Comparison of ENCODE assay signal across 28 cellular contexts in genomic region chr7:77648742-77649338, GRCh38.
"Had no signal": no experiment of that assay in that cellular context is flagged by ENCODE, and none has a peak within 500 bp of the region (broad histone marks: within the 10 kb centered on the region; RNA-seq: fewer than 3 reads in every experiment).

No MANE protein-coding gene starts in this region.

- H3K9me3 ChIP-seq: colonic mucosa, gastrocnemius medialis, stomach, thyroid gland, upper lobe of right lung had no signal

- H3K27ac Mint-ChIP-seq: activated CD4-positive, alpha-beta memory T cell treated with anti-CD3 and anti-CD28 coated beads, Interleukin-2, amount 10 ng/mL, durations not matched to agents 7 days and 5 days; activated CD4-positive, alpha-beta T cell treated with anti-CD3 and anti-CD28 coated beads, Interleukin-2, amount 10 ng/mL, durations not matched to agents 7 days and 5 days; activated T-cell treated with anti-CD3 and anti-CD28 coated beads, Interleukin-2, amount 50 U/mL, for 24 hours; stimulated activated naive B cell treated with anti-CD40 and anti-IgM and Interleukin-4, amounts not matched to agents 10 μg/mL and 1 μg/mL and 100 μg/mL, for 72 hours; T-helper 1 cell treated with Interleukin-12 subunit alpha and Interleukin-12 subunit beta and Interleukin-4 antibody, amounts not matched to agents 30 μg/mL and 1 μg/mL, for 36 hours had no signal

- DNase-seq: activated CD4-positive, alpha-beta memory T cell treated with anti-CD3 and anti-CD28 coated beads, Interleukin-2, amount 10 ng/mL, durations not matched to agents 7 days and 5 days; activated CD4-positive, alpha-beta T cell treated with anti-CD3 and anti-CD28 coated beads, Interleukin-2, amount 10 ng/mL, durations not matched to agents 7 days and 5 days; activated CD4-positive, CD25-positive, alpha-beta regulatory T cell treated with anti-CD3 and anti-CD28 coated beads, Interleukin-2, amount 50 U/mL, for 72 hours; activated CD8-positive, alpha-beta memory T cell treated with anti-CD3 and anti-CD28 coated beads, Interleukin-2, amount 50 U/mL, for 48 hours; activated gamma-delta T cell; activated naive CD4-positive, alpha-beta T cell treated with anti-CD3 and anti-CD28 coated beads, Interleukin-2, amount 50 U/mL, for 16 hours; activated T-cell treated with anti-CD3 and anti-CD28 coated beads, Interleukin-2, amount 50 U/mL, for 24 hours; amniotic stem cell; central memory CD4-positive, alpha-beta T cell; colonic mucosa; effector CD8-positive, alpha-beta T cell; erythroblast; gastrocnemius medialis; glutamatergic neuron; islet precursor cell; left colon; midbrain; naive thymus-derived CD4-positive, alpha-beta T cell; right cardiac atrium; stimulated activated CD4-positive, alpha-beta T cell treated with anti-CD3 and anti-CD28 coated beads, Interleukin-4, amount 100 ng/mL, for 24 hours; stimulated activated CD8-positive, alpha-beta memory T cell treated with anti-CD3 and anti-CD28 coated beads, Interleukin-4, amount 100 ng/mL, for 48 hours; stimulated activated naive B cell treated with anti-CD40 and anti-IgM and Interleukin-4, amounts not matched to agents 10 μg/mL and 1 μg/mL and 100 μg/mL, for 72 hours; stomach; SW 1271; T1000; thyroid gland; upper lobe of right lung had no signal

- H3K27me3 ChIP-seq: colonic mucosa, gastrocnemius medialis, stomach, thyroid gland, upper lobe of right lung had no signal

- H3K4me3 Mint-ChIP-seq: activated CD4-positive, alpha-beta memory T cell treated with anti-CD3 and anti-CD28 coated beads, Interleukin-2, amount 10 ng/mL, durations not matched to agents 7 days and 5 days; activated CD4-positive, alpha-beta T cell treated with anti-CD3 and anti-CD28 coated beads, Interleukin-2, amount 10 ng/mL, durations not matched to agents 7 days and 5 days; activated T-cell treated with anti-CD3 and anti-CD28 coated beads, Interleukin-2, amount 50 U/mL, for 24 hours; naive thymus-derived CD4-positive, alpha-beta T cell; stimulated activated naive B cell treated with anti-CD40 and anti-IgM and Interleukin-4, amounts not matched to agents 10 μg/mL and 1 μg/mL and 100 μg/mL, for 72 hours; T-helper 1 cell treated with Interleukin-12 subunit alpha and Interleukin-12 subunit beta and Interleukin-4 antibody, amounts not matched to agents 30 μg/mL and 1 μg/mL, for 36 hours had no signal

- H3K4me1 Mint-ChIP-seq: activated CD4-positive, alpha-beta memory T cell treated with anti-CD3 and anti-CD28 coated beads, Interleukin-2, amount 10 ng/mL, durations not matched to agents 7 days and 5 days; activated CD4-positive, alpha-beta T cell treated with anti-CD3 and anti-CD28 coated beads, Interleukin-2, amount 10 ng/mL, durations not matched to agents 7 days and 5 days; stimulated activated naive B cell treated with anti-CD40 and anti-IgM and Interleukin-4, amounts not matched to agents 10 μg/mL and 1 μg/mL and 100 μg/mL, for 72 hours had no signal

- ATAC-seq: gastrocnemius medialis; left colon; naive thymus-derived CD4-positive, alpha-beta T cell; right cardiac atrium; stimulated activated naive B cell treated with anti-CD40 and anti-IgM and Interleukin-4, amounts not matched to agents 10 μg/mL and 1 μg/mL and 100 μg/mL, for 72 hours; upper lobe of right lung had no signal

- H3K36me3 ChIP-seq: colonic mucosa, thyroid gland had no signal

- H3K4me3 ChIP-seq: colonic mucosa, gastrocnemius medialis, stomach, thyroid gland, upper lobe of right lung had no signal

- H3K9me3 Mint-ChIP-seq: activated CD4-positive, alpha-beta memory T cell treated with anti-CD3 and anti-CD28 coated beads, Interleukin-2, amount 10 ng/mL, durations not matched to agents 7 days and 5 days; activated CD4-positive, alpha-beta T cell treated with anti-CD3 and anti-CD28 coated beads, Interleukin-2, amount 10 ng/mL, durations not matched to agents 7 days and 5 days; activated T-cell treated with anti-CD3 and anti-CD28 coated beads, Interleukin-2, amount 50 U/mL, for 24 hours; naive thymus-derived CD4-positive, alpha-beta T cell; stimulated activated naive B cell treated with anti-CD40 and anti-IgM and Interleukin-4, amounts not matched to agents 10 μg/mL and 1 μg/mL and 100 μg/mL, for 72 hours; T-helper 1 cell treated with Interleukin-12 subunit alpha and Interleukin-12 subunit beta and Interleukin-4 antibody, amounts not matched to agents 30 μg/mL and 1 μg/mL, for 36 hours had no signal

- H3K27ac ChIP-seq: colonic mucosa, gastrocnemius medialis, stomach, thyroid gland had no signal

- H3K4me1 ChIP-seq: colonic mucosa, gastrocnemius medialis had no signal

- H3K27me3 Mint-ChIP-seq: activated CD4-positive, alpha-beta memory T cell treated with anti-CD3 and anti-CD28 coated beads, Interleukin-2, amount 10 ng/mL, durations not matched to agents 7 days and 5 days; activated CD4-positive, alpha-beta T cell treated with anti-CD3 and anti-CD28 coated beads, Interleukin-2, amount 10 ng/mL, durations not matched to agents 7 days and 5 days; activated T-cell treated with anti-CD3 and anti-CD28 coated beads, Interleukin-2, amount 50 U/mL, for 24 hours; naive thymus-derived CD4-positive, alpha-beta T cell; stimulated activated naive B cell treated with anti-CD40 and anti-IgM and Interleukin-4, amounts not matched to agents 10 μg/mL and 1 μg/mL and 100 μg/mL, for 72 hours had no signal
